Comparison of ENCODE assay signal across 2 cellular contexts in the genomic region with DNA sequence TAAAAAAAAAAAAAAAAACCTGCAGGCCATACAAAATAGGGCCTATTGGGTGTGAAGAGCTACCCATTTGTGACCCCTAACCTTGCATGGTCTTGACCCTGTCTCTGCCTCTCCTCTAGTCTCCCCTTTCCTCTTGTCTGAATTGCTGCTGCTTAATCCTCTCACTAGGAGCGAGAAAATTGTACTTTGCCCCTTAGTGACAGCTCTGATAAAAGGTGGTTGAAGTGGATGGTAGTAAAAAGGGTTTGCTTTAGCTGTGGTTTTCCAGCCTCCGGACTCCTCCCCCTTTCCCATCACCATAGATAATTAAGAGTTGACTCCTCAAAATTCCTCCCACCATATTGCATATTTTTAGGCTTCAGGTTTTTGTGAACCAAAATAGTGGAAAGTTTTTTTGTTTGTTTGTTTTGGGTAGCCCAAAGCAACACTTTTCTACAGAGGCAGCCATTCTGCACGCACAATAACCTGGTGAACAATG.
TF ChIP-seq lines count a peak whose summit lies in the region.

No MANE protein-coding gene starts in this region.

TF ChIP-seq in SK-N-SH, 30 proteins besides CTCF, POLR2A, EP300 and RAD21 (continued from another document):
- TF ChIP-seq NRF1 (IDR thresholded peaks at IDR 0.05; ENCODE audit: low read depth, low read length) (no peak), SIN3A (IDR thresholded peaks at IDR 0.05; ENCODE audit: borderline replicate concordance, low read depth, low read length) (no peak)
TF ChIP-seq in SK-N-SH: peak in this region for 0.

TF ChIP-seq in SK-N-SH treated with all-trans-retinoic acid at 6 μM for 48 hours, 23 proteins besides CTCF, POLR2A, EP300 and RAD21 (continued from another document):
- TF ChIP-seq, protein P1, sequence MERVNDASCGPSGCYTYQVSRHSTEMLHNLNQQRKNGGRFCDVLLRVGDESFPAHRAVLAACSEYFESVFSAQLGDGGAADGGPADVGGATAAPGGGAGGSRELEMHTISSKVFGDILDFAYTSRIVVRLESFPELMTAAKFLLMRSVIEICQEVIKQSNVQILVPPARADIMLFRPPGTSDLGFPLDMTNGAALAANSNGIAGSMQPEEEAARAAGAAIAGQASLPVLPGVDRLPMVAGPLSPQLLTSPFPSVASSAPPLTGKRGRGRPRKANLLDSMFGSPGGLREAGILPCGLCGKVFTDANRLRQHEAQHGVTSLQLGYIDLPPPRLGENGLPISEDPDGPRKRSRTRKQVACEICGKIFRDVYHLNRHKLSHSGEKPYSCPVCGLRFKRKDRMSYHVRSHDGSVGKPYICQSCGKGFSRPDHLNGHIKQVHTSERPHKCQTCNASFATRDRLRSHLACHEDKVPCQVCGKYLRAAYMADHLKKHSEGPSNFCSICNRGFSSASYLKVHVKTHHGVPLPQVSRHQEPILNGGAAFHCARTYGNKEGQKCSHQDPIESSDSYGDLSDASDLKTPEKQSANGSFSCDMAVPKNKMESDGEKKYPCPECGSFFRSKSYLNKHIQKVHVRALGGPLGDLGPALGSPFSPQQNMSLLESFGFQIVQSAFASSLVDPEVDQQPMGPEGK (CRISPR knock-in tag; IDR thresholded peaks at IDR 0.05; ENCODE audit: borderline replicate concordance) = no peak
- TF ChIP-seq ZC3H10 (CRISPR knock-in tag; IDR thresholded peaks at IDR 0.05) (no peak), ZFP30 (CRISPR knock-in tag; IDR thresholded peaks at IDR 0.05) (no peak)
- TF ChIP-seq, protein P2, sequence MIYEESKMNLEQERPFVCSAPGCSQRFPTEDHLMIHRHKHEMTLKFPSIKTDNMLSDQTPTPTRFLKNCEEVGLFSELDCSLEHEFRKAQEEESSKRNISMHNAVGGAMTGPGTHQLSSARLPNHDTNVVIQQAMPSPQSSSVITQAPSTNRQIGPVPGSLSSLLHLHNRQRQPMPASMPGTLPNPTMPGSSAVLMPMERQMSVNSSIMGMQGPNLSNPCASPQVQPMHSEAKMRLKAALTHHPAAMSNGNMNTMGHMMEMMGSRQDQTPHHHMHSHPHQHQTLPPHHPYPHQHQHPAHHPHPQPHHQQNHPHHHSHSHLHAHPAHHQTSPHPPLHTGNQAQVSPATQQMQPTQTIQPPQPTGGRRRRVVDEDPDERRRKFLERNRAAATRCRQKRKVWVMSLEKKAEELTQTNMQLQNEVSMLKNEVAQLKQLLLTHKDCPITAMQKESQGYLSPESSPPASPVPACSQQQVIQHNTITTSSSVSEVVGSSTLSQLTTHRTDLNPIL (CRISPR knock-in tag; IDR thresholded peaks at IDR 0.05; ENCODE audit: low read depth) = no peak
- TF ChIP-seq, protein P3, sequence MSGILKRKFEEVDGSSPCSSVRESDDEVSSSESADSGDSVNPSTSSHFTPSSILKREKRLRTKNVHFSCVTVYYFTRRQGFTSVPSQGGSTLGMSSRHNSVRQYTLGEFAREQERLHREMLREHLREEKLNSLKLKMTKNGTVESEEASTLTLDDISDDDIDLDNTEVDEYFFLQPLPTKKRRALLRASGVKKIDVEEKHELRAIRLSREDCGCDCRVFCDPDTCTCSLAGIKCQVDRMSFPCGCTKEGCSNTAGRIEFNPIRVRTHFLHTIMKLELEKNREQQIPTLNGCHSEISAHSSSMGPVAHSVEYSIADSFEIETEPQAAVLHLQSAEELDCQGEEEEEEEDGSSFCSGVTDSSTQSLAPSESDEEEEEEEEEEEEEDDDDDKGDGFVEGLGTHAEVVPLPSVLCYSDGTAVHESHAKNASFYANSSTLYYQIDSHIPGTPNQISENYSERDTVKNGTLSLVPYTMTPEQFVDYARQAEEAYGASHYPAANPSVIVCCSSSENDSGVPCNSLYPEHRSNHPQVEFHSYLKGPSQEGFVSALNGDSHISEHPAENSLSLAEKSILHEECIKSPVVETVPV (CRISPR knock-in tag; IDR thresholded peaks at IDR 0.05) = no peak
